8 cellular contexts compared by ENCODE assay signal in genomic region chr5:150589791-150590601, GRCh38. TPM values are rescaled to one million over a fixed set of nuclear protein-coding genes. Genes with fewer than 3 reads are reported as not detected.
DNase-seq lines count a peak whose midpoint lies in the region; ATAC-seq and TF ChIP-seq lines count a peak whose summit lies in the region.

No MANE protein-coding gene starts in this region.

- no peak overlapping the region for H3K4me2 ChIP-seq in OCI-LY1 (ENCODE audit: low read length)

- H3K4me3 ChIP-seq in OCI-LY1 (ENCODE audit: low read depth, low read length, poor library complexity, severe bottlenecking) (no peak overlapping the region), skeletal muscle cell (ENCODE audit: low read depth, low read length) (no peak overlapping the region)

- POLR2A ChIA-PET in RWPE1 (lab: Yijun Ruan, JAX; ENCODE audit: low non-redundant PET), result no interaction called here

- H3K9me3 ChIP-seq in OCI-LY1 (ENCODE audit: low read length), result no peaks in the 10 kb centered on the region

- no peaks in the 10 kb centered on the region for H3K9me2 ChIP-seq in OCI-LY1 (ENCODE audit: low read depth, low read length)

- no peak overlapping the region for H2AFZ ChIP-seq in OCI-LY1 (ENCODE audit: low read length)

- DNase-seq in Right ventricle myocardium superior (peak; percentile 82), skeletal muscle cell (ENCODE audit: low read depth) (peak; percentile 25), RWPE1 (ENCODE audit: low spot score) (no peak), superior temporal gyrus (ENCODE audit: extremely low spot score) (no peak), activated T-cell treated with anti-CD3 and anti-CD28 coated beads for 4 hours (no peak)
- DNase-seq in effector CD4-positive, alpha-beta T cell, result no peak

- CTCF ChIA-PET in RWPE1 (lab: Yijun Ruan, JAX), result interaction anchor here (0.7 kb wide), 1 partner anchor 17 kb away, joined by 3 read pairs; no protein-coding TSS in a partner anchor

- H3K4me1 ChIP-seq in OCI-LY1 (ENCODE audit: insufficient read depth, low read length, severe bottlenecking), result no peaks in the 10 kb centered on the region

- no peak overlapping the region for H3K27ac ChIP-seq in OCI-LY1 (ENCODE audit: low read depth, low read length, poor library complexity, severe bottlenecking)
- no peak overlapping the region for H3K27ac ChIP-seq in RWPE1

- no peaks in the 10 kb centered on the region for H3K27me3 ChIP-seq in OCI-LY1 (ENCODE audit: insufficient read depth, low read length)

- H3K36me3 ChIP-seq in OCI-LY1 (ENCODE audit: insufficient read depth, low read length), result no peaks in the 10 kb centered on the region

- H4K20me1 ChIP-seq in OCI-LY1 (ENCODE audit: insufficient read depth, low read length), result no peaks in the 10 kb centered on the region

- H3K79me2 ChIP-seq in OCI-LY1 (ENCODE audit: insufficient read depth, low read length), result no peaks in the 10 kb centered on the region

- TF ChIP-seq CTCF in OCI-LY1 (IDR thresholded peaks at IDR 0.05; ENCODE audit: low read length) (peak; percentile 6; the same call in 1 of the 2 replicates), RWPE1 (conservative IDR thresholded peaks at IDR 0.05; ENCODE audit: low read depth) (no peak; the same call in 1 of the 2 replicates)

- no peak overlapping the region for H3K9ac ChIP-seq in OCI-LY1 (ENCODE audit: low read length)

- intact Hi-C loops in Right ventricle myocardium superior (cut with DNase I), result loop anchor here (5.0 kb wide), 1 partner anchor 67 kb away; no protein-coding TSS in a partner anchor

- H3F3A ChIP-seq in OCI-LY1 (ENCODE audit: insufficient read depth, low read length), result no peaks in the 10 kb centered on the region

- peak; percentile 61 for ATAC-seq in GM18870 (IDR thresholded peaks at IDR 0.05; ENCODE audit: unreplicated experiment)
- ATAC-seq in Right ventricle myocardium superior (ENCODE audit: poor library complexity), result peak; percentile 85

RNA-seq across cellular contexts. Expression of gene SYNPO, which starts 50.5 kb away (rescaled TPM):
- 645 TPM for total RNA-seq in Right ventricle myocardium superior

Comparison
In these comparisons a context has a peak if more than half of its experiments do, and no peak if none do; other contexts are left out.
1. DNase-seq: peak in Right ventricle myocardium superior (single experiment) and skeletal muscle cell (single experiment); none in effector CD4-positive, alpha-beta T cell (single experiment), RWPE1 (single experiment), superior temporal gyrus (single experiment) and activated T-cell treated with anti-CD3 and anti-CD28 coated beads for 4 hours (single experiment).